In the genomic region with DNA sequence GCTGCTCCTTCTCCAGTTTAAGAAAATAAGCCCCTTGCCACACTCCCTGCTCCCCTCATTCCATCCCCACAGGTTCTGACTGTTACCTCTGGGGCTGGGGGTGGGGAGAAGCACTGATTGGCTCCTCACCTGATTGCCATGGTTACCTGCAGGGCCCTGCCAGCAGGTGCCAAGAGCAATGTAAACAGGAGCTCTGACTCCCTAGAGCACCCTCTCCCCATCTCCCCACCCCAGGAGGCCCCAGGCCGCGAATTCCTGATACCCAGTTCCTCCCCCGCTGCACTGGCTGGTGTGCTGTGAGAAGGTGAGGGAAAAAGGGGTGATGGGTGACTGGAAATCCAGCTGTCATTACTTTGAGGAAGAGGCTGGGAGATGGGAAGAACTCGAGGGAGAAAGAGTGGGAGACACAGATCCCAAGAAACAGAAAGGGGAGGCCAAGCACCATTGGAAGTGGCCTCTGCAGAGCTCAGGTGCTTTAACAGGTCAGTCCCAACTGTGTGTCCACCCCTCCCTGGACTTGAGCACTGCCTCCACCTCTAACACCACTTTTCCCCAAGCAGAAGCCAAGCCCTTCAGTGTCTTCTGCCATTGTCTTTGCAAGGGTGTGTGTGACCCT, we compare ENCODE assay signal across 2 cellular contexts.
TF ChIP-seq lines count a peak whose summit lies in the region.

No MANE protein-coding gene starts in this region.

TF ChIP-seq in K562, 482 proteins besides CTCF, POLR2A, EP300 and RAD21:
- no peak for TF ChIP-seq RHOXF2B (CRISPR knock-in tag; conservative IDR thresholded peaks at IDR 0.05)
- TF ChIP-seq RFX1 (IDR thresholded peaks at IDR 0.05): peak; percentile 48; the same call in 1 of the 2 replicates
- no peak for TF ChIP-seq STAT5B (CRISPR knock-in tag; IDR thresholded peaks at IDR 0.05)
- TF ChIP-seq, protein P1, sequence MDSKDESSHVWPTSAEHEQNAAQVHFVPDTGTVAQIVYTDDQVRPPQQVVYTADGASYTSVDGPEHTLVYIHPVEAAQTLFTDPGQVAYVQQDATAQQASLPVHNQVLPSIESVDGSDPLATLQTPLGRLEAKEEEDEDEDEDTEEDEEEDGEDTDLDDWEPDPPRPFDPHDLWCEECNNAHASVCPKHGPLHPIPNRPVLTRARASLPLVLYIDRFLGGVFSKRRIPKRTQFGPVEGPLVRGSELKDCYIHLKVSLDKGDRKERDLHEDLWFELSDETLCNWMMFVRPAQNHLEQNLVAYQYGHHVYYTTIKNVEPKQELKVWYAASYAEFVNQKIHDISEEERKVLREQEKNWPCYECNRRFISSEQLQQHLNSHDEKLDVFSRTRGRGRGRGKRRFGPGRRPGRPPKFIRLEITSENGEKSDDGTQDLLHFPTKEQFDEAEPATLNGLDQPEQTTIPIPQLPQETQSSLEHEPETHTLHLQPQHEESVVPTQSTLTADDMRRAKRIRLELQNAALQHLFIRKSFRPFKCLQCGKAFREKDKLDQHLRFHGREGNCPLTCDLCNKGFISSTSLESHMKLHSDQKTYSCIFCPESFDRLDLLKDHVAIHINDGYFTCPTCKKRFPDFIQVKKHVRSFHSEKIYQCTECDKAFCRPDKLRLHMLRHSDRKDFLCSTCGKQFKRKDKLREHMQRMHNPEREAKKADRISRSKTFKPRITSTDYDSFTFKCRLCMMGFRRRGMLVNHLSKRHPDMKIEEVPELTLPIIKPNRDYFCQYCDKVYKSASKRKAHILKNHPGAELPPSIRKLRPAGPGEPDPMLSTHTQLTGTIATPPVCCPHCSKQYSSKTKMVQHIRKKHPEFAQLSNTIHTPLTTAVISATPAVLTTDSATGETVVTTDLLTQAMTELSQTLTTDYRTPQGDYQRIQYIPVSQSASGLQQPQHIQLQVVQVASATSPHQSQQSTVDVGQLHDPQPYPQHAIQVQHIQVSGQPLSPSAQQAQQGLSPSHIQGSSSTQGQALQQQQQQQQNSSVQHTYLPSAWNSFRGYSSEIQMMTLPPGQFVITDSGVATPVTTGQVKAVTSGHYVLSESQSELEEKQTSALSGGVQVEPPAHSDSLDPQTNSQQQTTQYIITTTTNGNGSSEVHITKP (IDR thresholded peaks at IDR 0.05; ENCODE audit: partially characterized antibody): peak; percentile 79
- TF ChIP-seq, protein P2, sequence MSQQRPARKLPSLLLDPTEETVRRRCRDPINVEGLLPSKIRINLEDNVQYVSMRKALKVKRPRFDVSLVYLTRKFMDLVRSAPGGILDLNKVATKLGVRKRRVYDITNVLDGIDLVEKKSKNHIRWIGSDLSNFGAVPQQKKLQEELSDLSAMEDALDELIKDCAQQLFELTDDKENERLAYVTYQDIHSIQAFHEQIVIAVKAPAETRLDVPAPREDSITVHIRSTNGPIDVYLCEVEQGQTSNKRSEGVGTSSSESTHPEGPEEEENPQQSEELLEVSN (IDR thresholded peaks at IDR 0.05; ENCODE audit: borderline replicate concordance in 1 of 2, extremely low read depth in 1 of 2, insufficient read depth in 1 of 2, insufficient read length in 1 of 2, low read depth in 1 of 2, low read length in 1 of 2, poor library complexity in 1 of 2, severe bottlenecking in 1 of 2): no peak
- TF ChIP-seq, protein P3, sequence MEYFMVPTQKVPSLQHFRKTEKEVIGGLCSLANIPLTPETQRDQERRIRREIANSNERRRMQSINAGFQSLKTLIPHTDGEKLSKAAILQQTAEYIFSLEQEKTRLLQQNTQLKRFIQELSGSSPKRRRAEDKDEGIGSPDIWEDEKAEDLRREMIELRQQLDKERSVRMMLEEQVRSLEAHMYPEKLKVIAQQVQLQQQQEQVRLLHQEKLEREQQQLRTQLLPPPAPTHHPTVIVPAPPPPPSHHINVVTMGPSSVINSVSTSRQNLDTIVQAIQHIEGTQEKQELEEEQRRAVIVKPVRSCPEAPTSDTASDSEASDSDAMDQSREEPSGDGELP (CRISPR knock-in tag; IDR thresholded peaks at IDR 0.05; ENCODE audit: borderline replicate concordance): no peak
- TF ChIP-seq, protein P4, sequence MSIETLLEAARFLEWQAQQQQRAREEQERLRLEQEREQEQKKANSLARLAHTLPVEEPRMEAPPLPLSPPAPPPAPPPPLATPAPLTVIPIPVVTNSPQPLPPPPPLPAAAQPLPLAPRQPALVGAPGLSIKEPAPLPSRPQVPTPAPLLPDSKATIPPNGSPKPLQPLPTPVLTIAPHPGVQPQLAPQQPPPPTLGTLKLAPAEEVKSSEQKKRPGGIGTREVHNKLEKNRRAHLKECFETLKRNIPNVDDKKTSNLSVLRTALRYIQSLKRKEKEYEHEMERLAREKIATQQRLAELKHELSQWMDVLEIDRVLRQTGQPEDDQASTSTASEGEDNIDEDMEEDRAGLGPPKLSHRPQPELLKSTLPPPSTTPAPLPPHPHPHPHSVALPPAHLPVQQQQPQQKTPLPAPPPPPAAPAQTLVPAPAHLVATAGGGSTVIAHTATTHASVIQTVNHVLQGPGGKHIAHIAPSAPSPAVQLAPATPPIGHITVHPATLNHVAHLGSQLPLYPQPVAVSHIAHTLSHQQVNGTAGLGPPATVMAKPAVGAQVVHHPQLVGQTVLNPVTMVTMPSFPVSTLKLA (conservative IDR thresholded peaks at IDR 0.05): no peak

TF ChIP-seq in neural cell, 6 proteins besides CTCF, POLR2A, EP300 and RAD21:
- peak; percentile 23 for TF ChIP-seq POLR2AphosphoS5 (IDR thresholded peaks at IDR 0.05)
- TF ChIP-seq, protein P5, sequence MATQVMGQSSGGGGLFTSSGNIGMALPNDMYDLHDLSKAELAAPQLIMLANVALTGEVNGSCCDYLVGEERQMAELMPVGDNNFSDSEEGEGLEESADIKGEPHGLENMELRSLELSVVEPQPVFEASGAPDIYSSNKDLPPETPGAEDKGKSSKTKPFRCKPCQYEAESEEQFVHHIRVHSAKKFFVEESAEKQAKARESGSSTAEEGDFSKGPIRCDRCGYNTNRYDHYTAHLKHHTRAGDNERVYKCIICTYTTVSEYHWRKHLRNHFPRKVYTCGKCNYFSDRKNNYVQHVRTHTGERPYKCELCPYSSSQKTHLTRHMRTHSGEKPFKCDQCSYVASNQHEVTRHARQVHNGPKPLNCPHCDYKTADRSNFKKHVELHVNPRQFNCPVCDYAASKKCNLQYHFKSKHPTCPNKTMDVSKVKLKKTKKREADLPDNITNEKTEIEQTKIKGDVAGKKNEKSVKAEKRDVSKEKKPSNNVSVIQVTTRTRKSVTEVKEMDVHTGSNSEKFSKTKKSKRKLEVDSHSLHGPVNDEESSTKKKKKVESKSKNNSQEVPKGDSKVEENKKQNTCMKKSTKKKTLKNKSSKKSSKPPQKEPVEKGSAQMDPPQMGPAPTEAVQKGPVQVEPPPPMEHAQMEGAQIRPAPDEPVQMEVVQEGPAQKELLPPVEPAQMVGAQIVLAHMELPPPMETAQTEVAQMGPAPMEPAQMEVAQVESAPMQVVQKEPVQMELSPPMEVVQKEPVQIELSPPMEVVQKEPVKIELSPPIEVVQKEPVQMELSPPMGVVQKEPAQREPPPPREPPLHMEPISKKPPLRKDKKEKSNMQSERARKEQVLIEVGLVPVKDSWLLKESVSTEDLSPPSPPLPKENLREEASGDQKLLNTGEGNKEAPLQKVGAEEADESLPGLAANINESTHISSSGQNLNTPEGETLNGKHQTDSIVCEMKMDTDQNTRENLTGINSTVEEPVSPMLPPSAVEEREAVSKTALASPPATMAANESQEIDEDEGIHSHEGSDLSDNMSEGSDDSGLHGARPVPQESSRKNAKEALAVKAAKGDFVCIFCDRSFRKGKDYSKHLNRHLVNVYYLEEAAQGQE (IDR thresholded peaks at IDR 0.05; ENCODE audit: borderline replicate concordance): no peak
TF ChIP-seq in neural cell: peak in this region for 1.
